8 cellular contexts compared by ENCODE assay signal in genomic region chr11:65636810-65637557, GRCh38. TPM values are rescaled to one million over a fixed set of nuclear protein-coding genes. Genes with fewer than 3 reads are reported as not detected.
DNase-seq lines count a peak whose midpoint lies in the region; ATAC-seq and TF ChIP-seq lines count a peak whose summit lies in the region.

No MANE protein-coding gene starts in this region.

- H3K4me1 ChIP-seq in DOHH2 (ENCODE audit: control insufficient read depth, low read length) (peaks cover 49% of the 10 kb centered on the region), OCI-LY7 (ENCODE audit: insufficient read depth, low read length, poor library complexity, severe bottlenecking) (peaks cover 48% of the 10 kb centered on the region), esophagus (ENCODE audit: control insufficient read depth in 2 of 2, insufficient read depth in 2 of 2, low read length in 1 of 2) (peaks cover 8 to 11% of the 10 kb centered on the region in 2 donors), trophoblast cell (ENCODE audit: control insufficient read depth in 1 of 2, insufficient read depth in 2 of 2, low read length in 2 of 2) (peaks cover 19% of the 10 kb centered on the region in 2 experiments)

- H3K36me3 ChIP-seq in DOHH2 (ENCODE audit: control insufficient read depth, low read length) (peaks cover 79% of the 10 kb centered on the region), OCI-LY7 (ENCODE audit: insufficient read depth, low read length) (peaks cover 65% of the 10 kb centered on the region), esophagus (ENCODE audit: control insufficient read depth in 2 of 2, insufficient read depth in 2 of 2, low read length in 1 of 2) (peaks cover 4 to 37% of the 10 kb centered on the region in 2 donors), trophoblast cell (ENCODE audit: control insufficient read depth in 1 of 2, insufficient read depth in 2 of 2, low read length in 2 of 2) (peaks cover 47 to 48% of the 10 kb centered on the region in 2 experiments), brain microvascular endothelial cell (replicated peaks) (peaks cover 36% of the 10 kb centered on the region)

- H2AFZ ChIP-seq in OCI-LY7 (ENCODE audit: low read length) (no peak overlapping the region), trophoblast cell (ENCODE audit: insufficient read depth, low read length, poor library complexity) (no peak overlapping the region)

- no peak overlapping the region for H3K14ac ChIP-seq in trophoblast cell (ENCODE audit: low read length)

- H3K79me2 ChIP-seq in DOHH2 (ENCODE audit: control insufficient read depth, low read length) (peaks cover 28% of the 10 kb centered on the region), OCI-LY7 (ENCODE audit: insufficient read depth, low read depth, low read length) (peaks cover 21% of the 10 kb centered on the region; the same call in 1 of the 2 replicates), trophoblast cell (ENCODE audit: control insufficient read depth, insufficient read depth, low read length, poor library complexity) (peaks cover 5% of the 10 kb centered on the region)

- no peak overlapping the region for H3K9ac ChIP-seq in trophoblast cell (ENCODE audit: low read length)

- no peak overlapping the region for H2AK5ac ChIP-seq in trophoblast cell (ENCODE audit: low read length)

- H4K20me1 ChIP-seq in DOHH2 (ENCODE audit: control insufficient read depth, insufficient read depth, low read depth, low read length) (no peaks in the 10 kb centered on the region), OCI-LY7 (ENCODE audit: insufficient read depth, low read length) (no peaks in the 10 kb centered on the region)

- H3K4me3 ChIP-seq in DOHH2 (ENCODE audit: low read length) = peak overlapping the region; percentile 84; the same call in 1 of the 2 replicates
- peak overlapping the region; percentile 90 for H3K4me3 ChIP-seq in OCI-LY7 (ENCODE audit: low read depth, low read length, poor library complexity, severe bottlenecking)
- H3K4me3 ChIP-seq in esophagus (ENCODE audit: low read depth in 1 of 2, low read length in 2 of 2) = peak overlapping the region in 1 of 2 donors; percentile 2
- H3K4me3 ChIP-seq in trophoblast cell (ENCODE audit: low read depth, low read length) = no peak overlapping the region
- no peak overlapping the region for H3K4me3 ChIP-seq in brain microvascular endothelial cell (ENCODE audit: low read depth, low read length)

- H3F3A ChIP-seq in DOHH2 (ENCODE audit: control insufficient read depth, insufficient read depth) = peaks cover 28% of the 10 kb centered on the region

- H2BK12ac ChIP-seq in trophoblast cell (ENCODE audit: low read length) = no peak overlapping the region

- H3K4ac ChIP-seq in trophoblast cell (ENCODE audit: low read depth, low read length) = no peak overlapping the region

- DNase-seq in OCI-LY7 (ENCODE audit: low spot score) (no peak), trophoblast cell (no peak), brain microvascular endothelial cell (no peak), cerebellum (ENCODE audit: low spot score) (no peak)

- ATAC-seq in HG03039 (IDR thresholded peaks at IDR 0.05; ENCODE audit: unreplicated experiment) (no peak), GM19463 (IDR thresholded peaks at IDR 0.05; ENCODE audit: unreplicated experiment) (no peak)

- H4K91ac ChIP-seq in trophoblast cell (ENCODE audit: low read depth, low read length) = no peak overlapping the region

- no peak overlapping the region for H3K18ac ChIP-seq in trophoblast cell (ENCODE audit: low read length)

- H4K8ac ChIP-seq in trophoblast cell (ENCODE audit: low read depth, low read length) = no peak overlapping the region

- H3K23ac ChIP-seq in trophoblast cell (ENCODE audit: low read length) = no peak overlapping the region

- H3K27ac ChIP-seq in DOHH2 (ENCODE audit: low read depth, low read length) = peak overlapping the region; percentile 97
- H3K27ac ChIP-seq in OCI-LY7 (ENCODE audit: low read depth, low read length, poor library complexity, severe bottlenecking) = peak overlapping the region; percentile 95
- peak overlapping the region; percentile 47 to 94 for H3K27ac ChIP-seq in esophagus (ENCODE audit: low read depth in 2 of 2, low read length in 1 of 2)
- H3K27ac ChIP-seq in trophoblast cell (ENCODE audit: low read depth, low read length) = no peak overlapping the region
- H3K27ac ChIP-seq in brain microvascular endothelial cell = no peak overlapping the region

- H3K9me2 ChIP-seq in DOHH2 (replicated peaks; ENCODE audit: control insufficient read depth, low read length) (no peaks in the 10 kb centered on the region), OCI-LY7 (ENCODE audit: insufficient read depth, low read length) (no peaks in the 10 kb centered on the region)

- H2BK120ac ChIP-seq in trophoblast cell (ENCODE audit: insufficient read depth, low read length, poor library complexity) = no peak overlapping the region

- H3K27me3 ChIP-seq in DOHH2 (ENCODE audit: control insufficient read depth, low read length) (no peaks in the 10 kb centered on the region), esophagus (ENCODE audit: control insufficient read depth in 1 of 2, insufficient read depth in 2 of 2, low read length in 2 of 2) (no peaks in the 10 kb centered on the region), trophoblast cell (ENCODE audit: insufficient read depth, low read length) (no peaks in the 10 kb centered on the region), brain microvascular endothelial cell (replicated peaks) (no peaks in the 10 kb centered on the region)

- 91 to 95% methylated on average over 9 of the region's 9 CpGs for WGBS in esophagus, 2 donors
- WGBS in trophoblast cell (ENCODE audit: extremely low coverage, insufficient coverage, insufficient read length) = no CpG with 5 or more reads among the region's 9 CpGs

- BruUV-seq in OCI-LY7 (replicated peaks; lab: Mats Ljungman, UMichigan) = no TSS peak

- in situ Hi-C loops in brain microvascular endothelial cell (cut with HindIII; ENCODE audit: low pct_ligation_motif_present, low sequenced_read_pairs) = no loop called here

- H3K79me1 ChIP-seq in trophoblast cell (ENCODE audit: low read length) = peaks cover 7% of the 10 kb centered on the region

- no peak overlapping the region for H4K12ac ChIP-seq in trophoblast cell (ENCODE audit: low read depth, low read length)

- intact Hi-C loops in OCI-LY7 (cut with micrococcal nuclease; ENCODE audit: unreplicated experiment) = no loop called here

- H2BK5ac ChIP-seq in trophoblast cell (ENCODE audit: low read depth, low read length, poor library complexity) = no peak overlapping the region

- CTCF ChIA-PET in OCI-LY7 (lab: Charles Lee; ENCODE audit: unreplicated experiment) = interaction anchor here (2.3 kb wide), 1 partner anchor 22 kb away, joined by 7 read pairs; the partner anchor contains the start of gene PCNX3

- H3K4me2 ChIP-seq in DOHH2 (ENCODE audit: low read length) = peak overlapping the region; percentile 100
- peak overlapping the region; percentile 97 for H3K4me2 ChIP-seq in OCI-LY7 (ENCODE audit: low read length)
- H3K4me2 ChIP-seq in trophoblast cell (ENCODE audit: low read length) = peak overlapping the region; percentile 23

- TF ChIP-seq CTCF in DOHH2 (IDR thresholded peaks at IDR 0.05; ENCODE audit: low read depth, low read length, poor library complexity, severe bottlenecking) = no peak
- no peak for TF ChIP-seq CTCF in OCI-LY7 (conservative IDR thresholded peaks at IDR 0.05; ENCODE audit: low read length)
- TF ChIP-seq CTCF in brain microvascular endothelial cell (IDR thresholded peaks at IDR 0.05; ENCODE audit: low read depth, low read length, missing control alignments) = no peak

- POLR2A ChIA-PET in OCI-LY7 (lab: Charles Lee) = no interaction called here

- H3K9me3 ChIP-seq in DOHH2 (ENCODE audit: control insufficient read depth, insufficient read depth, low read length) = no peaks in the 10 kb centered on the region
- no peaks in the 10 kb centered on the region for H3K9me3 ChIP-seq in OCI-LY7 (ENCODE audit: low read length)
- no peaks in the 10 kb centered on the region for H3K9me3 ChIP-seq in esophagus (ENCODE audit: control insufficient read depth in 2 of 2, insufficient read depth in 1 of 2, low read depth in 1 of 2, low read length in 1 of 2)
- peaks cover 3% of the 10 kb centered on the region for H3K9me3 ChIP-seq in trophoblast cell (ENCODE audit: insufficient read depth, low read depth, low read length)

RNA-seq across cellular contexts. Expression of gene SIPA1, which starts 0.9 kb away (rescaled TPM):
- 57.6 and 95.4 TPM in 2 replicates for total RNA-seq in OCI-LY7 (2014; rRNA removed; shearing (Covaris generic))
- total RNA-seq in OCI-LY7 (2022) = 156 and 160 TPM in 2 replicates
- 10 to 100 TPM; 22.8 to 32.5 TPM for polyA plus RNA-seq in esophagus
- 25.5 and 28.2 TPM in 2 replicates for polyA plus RNA-seq in trophoblast cell (2013)
- 10.2 TPM for total RNA-seq in cerebellum

RNA-seq across cellular contexts. Expression of gene PCNX3, which starts 21.4 kb away (rescaled TPM):
- total RNA-seq in OCI-LY7 (2014; rRNA removed; shearing (Covaris generic)) = 29.9 and 36.2 TPM in 2 replicates
- total RNA-seq in OCI-LY7 (2022) (66.7 and 70.7 TPM in 2 replicates), cerebellum (13.8 TPM)
- 10 to 100 TPM; 15.0 to 16.1 TPM for polyA plus RNA-seq in esophagus
- 26.5 TPM in 2 replicates for polyA plus RNA-seq in trophoblast cell (2013)

RNA-seq across cellular contexts. Expression of gene MAP3K11, which starts 23.0 kb away (rescaled TPM):
- total RNA-seq in OCI-LY7 (2014; rRNA removed; shearing (Covaris generic)) = 32.0 and 33.4 TPM in 2 replicates
- total RNA-seq in OCI-LY7 (2022) = 50.6 and 53.2 TPM in 2 replicates
- polyA plus RNA-seq in esophagus = 10 to 100 TPM; 25.7 to 35.2 TPM
- 50.2 and 51.4 TPM in 2 replicates for polyA plus RNA-seq in trophoblast cell (2013)
- total RNA-seq in cerebellum = 15.2 TPM

RNA-seq across cellular contexts. Expression of gene RELA, which starts 25.7 kb away (rescaled TPM):
- 40.4 and 48.0 TPM in 2 replicates for total RNA-seq in OCI-LY7 (2014; rRNA removed; shearing (Covaris generic))
- total RNA-seq in OCI-LY7 (2022) (78.9 and 82.5 TPM in 2 replicates), cerebellum (21.3 TPM)
- polyA plus RNA-seq in esophagus = 10 to 100 TPM; 39.6 to 40.0 TPM
- polyA plus RNA-seq in trophoblast cell (2013) = 69.3 and 74.1 TPM in 2 replicates

RNA-seq across cellular contexts. Expression of gene KCNK7, which starts 41.4 kb away (rescaled TPM):
- total RNA-seq in OCI-LY7 (2014; rRNA removed; shearing (Covaris generic)) = 1.4 TPM in 1 of 2 replicates, not detected in the other
- 0.68 and 1.6 TPM in 2 replicates for total RNA-seq in OCI-LY7 (2022)
- polyA plus RNA-seq in esophagus = 10 to 100 TPM; 18.4 to 19.8 TPM
- polyA plus RNA-seq in trophoblast cell (2013) = 0.03 and 0.04 TPM in 2 replicates
- 0.27 TPM for total RNA-seq in cerebellum

Comparison
In these comparisons a context has a peak if more than half of its experiments do, and no peak if none do; other contexts are left out.
1. H3K27ac ChIP-seq: peak in DOHH2 (single experiment), OCI-LY7 (single experiment) and esophagus (2 of 2); none in trophoblast cell (single experiment) and brain microvascular endothelial cell (single experiment).
2. H3K4me2 ChIP-seq: peak in every context shown above with its lines; median percentile 100 in DOHH2; 97 in OCI-LY7; 23 in trophoblast cell.
3. H3K4me3 ChIP-seq: peak in DOHH2 (single experiment) and OCI-LY7 (single experiment); none in trophoblast cell (single experiment) and brain microvascular endothelial cell (single experiment).